17 cellular contexts compared by ENCODE assay signal in the genomic region with DNA sequence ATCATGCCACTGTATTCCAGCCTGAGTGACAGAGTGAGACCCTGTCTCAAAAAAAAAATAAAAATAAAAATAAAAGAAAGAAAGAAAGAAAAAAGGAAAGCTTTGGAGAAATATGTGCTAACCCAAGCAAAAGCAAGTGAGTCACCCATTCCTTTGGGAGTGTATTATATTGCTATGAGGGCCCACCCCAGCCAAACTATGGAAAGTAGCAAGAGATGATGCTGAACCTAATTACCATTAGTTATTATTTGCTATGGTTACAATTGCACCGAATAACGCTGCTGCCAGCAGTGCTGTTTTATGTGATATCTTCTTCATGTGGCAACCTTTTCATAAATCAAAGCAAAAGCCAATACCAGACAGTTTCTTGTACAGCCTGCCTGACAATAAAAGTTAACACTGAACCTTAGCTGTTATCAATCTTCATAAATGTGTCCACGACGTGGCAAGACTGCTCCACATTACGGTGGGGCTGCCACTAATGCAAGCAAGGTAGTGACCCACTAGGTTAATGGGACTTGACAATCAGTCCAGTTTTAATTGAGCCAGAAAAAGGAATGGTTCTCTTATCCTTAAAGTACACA.
"Had no signal": no experiment of that assay in that cellular context is flagged by ENCODE, and none has a peak within 500 bp of the region (broad histone marks: within the 10 kb centered on the region; RNA-seq: fewer than 3 reads in every experiment).

No MANE protein-coding gene starts in this region.

- H3K4me1 Mint-ChIP-seq: activated CD4-positive, alpha-beta T cell treated with anti-CD3 and anti-CD28 coated beads for 36 hours; activated naive CD8-positive, alpha-beta T cell treated with anti-CD3 and anti-CD28 coated beads for 36 hours had no signal

- H3K4me3 ChIP-seq: cardiac muscle cell, esophagus muscularis mucosa, hepatocyte, lower lobe of right lung, right lobe of liver had no signal

- H3K27ac ChIP-seq: cardiac muscle cell, esophagus muscularis mucosa, hepatocyte, lower lobe of right lung, neutrophil, right lobe of liver, WERI-Rb-1 had no signal

- H3K9me3 Mint-ChIP-seq: activated CD8-positive, alpha-beta T cell treated with anti-CD3 and anti-CD28 coated beads for 36 hours; activated naive CD8-positive, alpha-beta T cell treated with anti-CD3 and anti-CD28 coated beads for 36 hours; activated T-cell treated with anti-CD3 and anti-CD28 coated beads, Interleukin-2, amount 50 U/mL, for 72 hours; naive B cell had no signal

- ATAC-seq: activated CD4-positive, alpha-beta T cell treated with anti-CD3 and anti-CD28 coated beads for 36 hours; activated CD8-positive, alpha-beta T cell treated with anti-CD3 and anti-CD28 coated beads for 36 hours; activated T-cell treated with anti-CD3 and anti-CD28 coated beads, Interleukin-2, amount 50 U/mL, for 72 hours; lower lobe of right lung; right lobe of liver; stimulated activated naive CD8-positive, alpha-beta T cell treated with anti-CD3 and anti-CD28 coated beads, Interleukin-15, Interleukin-2, amounts not matched to agents 100 U/mL and 50 U/mL, for 24 hours had no signal

- DNase-seq: activated CD4-positive, alpha-beta T cell treated with anti-CD3 and anti-CD28 coated beads for 36 hours; activated CD8-positive, alpha-beta memory T cell treated with anti-CD3 and anti-CD28 coated beads, Interleukin-2, amount 50 U/mL, for 4 hours; activated CD8-positive, alpha-beta T cell treated with anti-CD3 and anti-CD28 coated beads for 36 hours; activated gamma-delta T cell treated with Interleukin-2 at 50 U/mL for 16 hours; activated naive CD8-positive, alpha-beta T cell treated with anti-CD3 and anti-CD28 coated beads for 36 hours; activated T-cell treated with anti-CD3 and anti-CD28 coated beads, Interleukin-2, amount 50 U/mL, for 72 hours; anterior cingulate cortex; lower lobe of right lung; naive B cell; right lobe of liver; stimulated activated naive CD8-positive, alpha-beta T cell treated with anti-CD3 and anti-CD28 coated beads, Interleukin-15, Interleukin-2, amounts not matched to agents 100 U/mL and 50 U/mL, for 24 hours; T1000; WERI-Rb-1 had no signal

- H3K27ac Mint-ChIP-seq: activated CD4-positive, alpha-beta T cell treated with anti-CD3 and anti-CD28 coated beads for 36 hours; activated CD8-positive, alpha-beta T cell treated with anti-CD3 and anti-CD28 coated beads for 36 hours; activated naive CD8-positive, alpha-beta T cell treated with anti-CD3 and anti-CD28 coated beads for 36 hours; activated T-cell treated with anti-CD3 and anti-CD28 coated beads, Interleukin-2, amount 50 U/mL, for 72 hours; naive B cell had no signal

- H3K4me3 Mint-ChIP-seq: activated CD4-positive, alpha-beta T cell treated with anti-CD3 and anti-CD28 coated beads for 36 hours; activated CD8-positive, alpha-beta T cell treated with anti-CD3 and anti-CD28 coated beads for 36 hours; activated naive CD8-positive, alpha-beta T cell treated with anti-CD3 and anti-CD28 coated beads for 36 hours; activated T-cell treated with anti-CD3 and anti-CD28 coated beads, Interleukin-2, amount 50 U/mL, for 72 hours; naive B cell had no signal

- H3K27me3 Mint-ChIP-seq: activated CD4-positive, alpha-beta T cell treated with anti-CD3 and anti-CD28 coated beads for 36 hours; activated CD8-positive, alpha-beta T cell treated with anti-CD3 and anti-CD28 coated beads for 36 hours; activated naive CD8-positive, alpha-beta T cell treated with anti-CD3 and anti-CD28 coated beads for 36 hours; naive B cell had no signal
